17 cellular contexts compared by ENCODE assay signal in the genomic region with DNA sequence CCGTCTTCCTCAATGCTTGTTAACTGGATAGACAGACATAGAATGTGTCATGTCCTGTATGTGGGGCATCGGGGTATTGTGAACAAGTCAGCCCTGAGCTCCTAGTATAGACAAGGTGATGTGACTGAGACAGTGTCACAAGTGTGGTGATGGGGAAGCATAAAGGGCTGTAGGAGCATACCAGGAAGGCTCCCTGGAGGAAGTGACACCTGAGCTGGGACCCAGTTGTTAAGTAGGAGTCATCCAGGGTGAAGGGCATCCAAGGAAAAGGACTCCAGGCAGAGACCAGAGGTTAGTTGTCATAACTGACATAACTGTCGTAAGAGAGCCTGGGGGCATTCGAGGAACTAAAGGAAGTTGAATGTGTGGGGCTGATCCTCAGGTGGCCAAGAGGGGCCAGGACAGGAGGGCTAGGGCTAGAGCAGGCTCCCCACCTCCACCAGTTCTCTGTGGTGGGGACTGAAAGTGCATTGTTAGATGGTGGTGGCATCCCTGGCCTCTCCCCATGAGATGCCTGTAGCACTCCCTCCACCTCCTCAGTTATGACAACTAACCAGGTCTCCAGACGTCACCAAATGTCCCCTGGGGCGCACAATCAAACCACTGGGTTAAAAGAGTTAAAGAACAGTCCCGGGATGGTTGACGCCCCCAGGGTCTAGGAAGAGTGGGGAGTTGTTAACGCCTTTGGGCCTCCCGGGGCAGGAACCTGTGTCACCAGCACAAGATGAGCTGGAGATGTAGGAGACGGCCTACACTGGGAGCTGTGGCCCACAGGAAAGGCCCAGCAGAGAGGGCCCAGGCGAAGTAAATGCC. TPM values are rescaled to one million over a fixed set of nuclear protein-coding genes. Genes with fewer than 3 reads are reported as not detected.
DNase-seq lines count a peak whose midpoint lies in the region; ATAC-seq and TF ChIP-seq lines count a peak whose summit lies in the region.
"Had no signal": no experiment of that assay in that cellular context is flagged by ENCODE, and none has a peak within 500 bp of the region (broad histone marks: within the 10 kb centered on the region; RNA-seq: fewer than 3 reads in every experiment).

No MANE protein-coding gene starts in this region.

- no peaks in the 10 kb centered on the region for H3K27me3 Mint-ChIP-seq in activated naive CD8-positive, alpha-beta T cell treated with anti-CD3 and anti-CD28 coated beads for 36 hours
- no peaks in the 10 kb centered on the region for H3K27me3 Mint-ChIP-seq in activated naive CD8-positive, alpha-beta T cell treated with anti-CD3 and anti-CD28 coated beads, Interleukin-2, amount 50 U/mL, for 24 hours
- no peaks in the 10 kb centered on the region for H3K27me3 Mint-ChIP-seq in stimulated activated naive B cell treated with anti-CD40 and anti-IgM and Interleukin-4, amounts not matched to agents 10 μg/mL and 1 μg/mL and 100 μg/mL, for 72 hours

- H3K27ac ChIP-seq in RWPE1, result 0 out of 2 replicates have a peak overlapping the region, but pooled peaks have one; percentile 9
- H3K27ac ChIP-seq: esophagus muscularis mucosa, sigmoid colon, testis had no signal

- ATAC-seq in activated naive CD8-positive, alpha-beta T cell treated with anti-CD3 and anti-CD28 coated beads, Interleukin-2, amount 50 U/mL, for 24 hours, result no peak
- no peak for ATAC-seq in stimulated activated naive B cell treated with anti-CD40 and anti-IgM and Interleukin-4, amounts not matched to agents 10 μg/mL and 1 μg/mL and 100 μg/mL, for 72 hours (replicated peaks)
- ATAC-seq in GM21381 (IDR thresholded peaks at IDR 0.05; ENCODE audit: unreplicated experiment), result no peak
- no peak for ATAC-seq in GM18511 (IDR thresholded peaks at IDR 0.05; ENCODE audit: unreplicated experiment)
- ATAC-seq in left lobe of liver, result no peak
- ATAC-seq: HCT116 had no signal

- H3K27ac Mint-ChIP-seq in activated naive CD8-positive, alpha-beta T cell treated with anti-CD3 and anti-CD28 coated beads for 36 hours, result peak overlapping the region; percentile 62
- H3K27ac Mint-ChIP-seq in activated naive CD8-positive, alpha-beta T cell treated with anti-CD3 and anti-CD28 coated beads, Interleukin-2, amount 50 U/mL, for 24 hours, result no peak overlapping the region
- H3K27ac Mint-ChIP-seq in stimulated activated naive B cell treated with anti-CD40 and anti-IgM and Interleukin-4, amounts not matched to agents 10 μg/mL and 1 μg/mL and 100 μg/mL, for 72 hours, result peak overlapping the region; percentile 88

- peaks cover 20% of the 10 kb centered on the region for H3K4me1 Mint-ChIP-seq in activated naive CD8-positive, alpha-beta T cell treated with anti-CD3 and anti-CD28 coated beads for 36 hours
- H3K4me1 Mint-ChIP-seq in activated naive CD8-positive, alpha-beta T cell treated with anti-CD3 and anti-CD28 coated beads, Interleukin-2, amount 50 U/mL, for 24 hours, result peaks cover 23% of the 10 kb centered on the region
- peaks cover 16 to 36% of the 10 kb centered on the region in 2 donors for H3K4me1 Mint-ChIP-seq in stimulated activated naive B cell treated with anti-CD40 and anti-IgM and Interleukin-4, amounts not matched to agents 10 μg/mL and 1 μg/mL and 100 μg/mL, for 72 hours

- CTCF ChIA-PET in RWPE1 (lab: Yijun Ruan, JAX), result no interaction called here

- no peaks in the 10 kb centered on the region for H3K9me3 Mint-ChIP-seq in activated naive CD8-positive, alpha-beta T cell treated with anti-CD3 and anti-CD28 coated beads for 36 hours
- H3K9me3 Mint-ChIP-seq in activated naive CD8-positive, alpha-beta T cell treated with anti-CD3 and anti-CD28 coated beads, Interleukin-2, amount 50 U/mL, for 24 hours, result no peaks in the 10 kb centered on the region
- H3K9me3 Mint-ChIP-seq in stimulated activated naive B cell treated with anti-CD40 and anti-IgM and Interleukin-4, amounts not matched to agents 10 μg/mL and 1 μg/mL and 100 μg/mL, for 72 hours, result no peaks in the 10 kb centered on the region

- POLR2A ChIA-PET in RWPE1 (lab: Yijun Ruan, JAX; ENCODE audit: low non-redundant PET), result no interaction called here

- TF ChIP-seq CTCF in RWPE1 (conservative IDR thresholded peaks at IDR 0.05; ENCODE audit: low read depth), result no peak

- no peak for DNase-seq in activated naive CD8-positive, alpha-beta T cell treated with anti-CD3 and anti-CD28 coated beads for 36 hours
- DNase-seq in activated naive CD8-positive, alpha-beta T cell treated with anti-CD3 and anti-CD28 coated beads, Interleukin-2, amount 50 U/mL, for 24 hours, result no peak
- DNase-seq in RWPE1 (ENCODE audit: low spot score) (no peak), iPS-NIHi7 (ENCODE audit: extremely low spot score) (peak; percentile 4), left lobe of liver (ENCODE audit: low spot score) (no peak)
- DNase-seq in stimulated activated naive B cell treated with anti-CD40 and anti-IgM and Interleukin-4, amounts not matched to agents 10 μg/mL and 1 μg/mL and 100 μg/mL, for 72 hours, result no peak
- DNase-seq: activated effector memory CD4-positive, alpha-beta T cell treated with anti-CD3 and anti-CD28 coated beads, Interleukin-2, amount 50 U/mL, for 16 hours; NCI-H2029 treated with DMSO at 0.1 percent for 48 hours; NCI-H524 treated with DMSO at 0.1 percent for 48 hours; occipital lobe; sigmoid colon; stimulated activated CD4-positive, alpha-beta T cell treated with anti-CD3 and anti-CD28 coated beads, Interleukin-2, amount 100 ng/mL, for 24 hours; testis had no signal

- H3K4me3 Mint-ChIP-seq in activated naive CD8-positive, alpha-beta T cell treated with anti-CD3 and anti-CD28 coated beads for 36 hours, result no peak overlapping the region
- H3K4me3 Mint-ChIP-seq in activated naive CD8-positive, alpha-beta T cell treated with anti-CD3 and anti-CD28 coated beads, Interleukin-2, amount 50 U/mL, for 24 hours, result no peak overlapping the region
- peak overlapping the region in 1 of 2 donors; percentile 48 for H3K4me3 Mint-ChIP-seq in stimulated activated naive B cell treated with anti-CD40 and anti-IgM and Interleukin-4, amounts not matched to agents 10 μg/mL and 1 μg/mL and 100 μg/mL, for 72 hours

- peaks cover 13% of the 10 kb centered on the region for H3K36me3 Mint-ChIP-seq in activated naive CD8-positive, alpha-beta T cell treated with anti-CD3 and anti-CD28 coated beads for 36 hours
- H3K36me3 Mint-ChIP-seq in activated naive CD8-positive, alpha-beta T cell treated with anti-CD3 and anti-CD28 coated beads, Interleukin-2, amount 50 U/mL, for 24 hours (ENCODE audit: low read depth), result peaks cover 26% of the 10 kb centered on the region
- peaks cover 22 to 38% of the 10 kb centered on the region in 2 donors for H3K36me3 Mint-ChIP-seq in stimulated activated naive B cell treated with anti-CD40 and anti-IgM and Interleukin-4, amounts not matched to agents 10 μg/mL and 1 μg/mL and 100 μg/mL, for 72 hours

RNA-seq across cellular contexts. Expression of a gene that starts 2.4 kb away (rescaled TPM):
- total RNA-seq in activated naive CD8-positive, alpha-beta T cell treated with anti-CD3 and anti-CD28 coated beads for 36 hours, result 1 to 10 TPM; 4.2 to 4.3 TPM
- total RNA-seq in left lobe of liver, result 4.6 TPM

RNA-seq across cellular contexts. Expression of a gene that starts 43.5 kb away (rescaled TPM):
- total RNA-seq in activated naive CD8-positive, alpha-beta T cell treated with anti-CD3 and anti-CD28 coated beads for 36 hours, result 10 to 100 TPM; 78.7 to 80.9 TPM
- 13.7 TPM for total RNA-seq in left lobe of liver

RNA-seq across cellular contexts. Expression of a gene that starts 44.9 kb away (rescaled TPM):
- 10 to 100 TPM; 69.5 TPM for total RNA-seq in activated naive CD8-positive, alpha-beta T cell treated with anti-CD3 and anti-CD28 coated beads for 36 hours
- 45.2 TPM for total RNA-seq in left lobe of liver
